19 cellular contexts compared by ENCODE assay signal in genomic region chr22:44455963-44456358, GRCh38. TPM values are rescaled to one million over a fixed set of nuclear protein-coding genes. Genes with fewer than 3 reads are reported as not detected.
DNase-seq lines count a peak whose midpoint lies in the region; ATAC-seq and TF ChIP-seq lines count a peak whose summit lies in the region.
"Had no signal": no experiment of that assay in that cellular context is flagged by ENCODE, and none has a peak within 500 bp of the region (broad histone marks: within the 10 kb centered on the region; RNA-seq: fewer than 3 reads in every experiment).

No MANE protein-coding gene starts in this region.

- 0 out of 2 replicates have a peak, but pooled peaks cover 9% of the 10 kb centered on the region for H3K9me3 ChIP-seq in OCI-LY7 (ENCODE audit: low read length)
- H3K9me3 ChIP-seq: colonic mucosa, gastroesophageal sphincter, SK-N-SH, uterus had no signal

- H3K79me2 ChIP-seq in OCI-LY7 (ENCODE audit: insufficient read depth, low read depth, low read length): no peaks in the 10 kb centered on the region

- H3K4me1 Mint-ChIP-seq in activated T-cell treated with anti-CD3 and anti-CD28 coated beads, Interleukin-2, amount 50 U/mL, for 4 hours (ENCODE audit: low read depth): peaks cover 45% of the 10 kb centered on the region
- peaks cover 47% of the 10 kb centered on the region for H3K4me1 Mint-ChIP-seq in activated naive CD8-positive, alpha-beta T cell treated with anti-CD3 and anti-CD28 coated beads, Interleukin-2, amount 50 U/mL, for 24 hours

- DNase-seq in activated T-cell treated with anti-CD3 and anti-CD28 coated beads, Interleukin-2, amount 50 U/mL, for 4 hours: no peak
- no peak for DNase-seq in activated T-cell treated with anti-CD3 and anti-CD28 coated beads for 4 hours
- no peak for DNase-seq in OCI-LY7 (ENCODE audit: low spot score)
- DNase-seq in activated naive CD8-positive, alpha-beta T cell treated with anti-CD3 and anti-CD28 coated beads, Interleukin-2, amount 50 U/mL, for 24 hours: no peak
- DNase-seq in stimulated activated naive CD8-positive, alpha-beta T cell treated with anti-CD3 and anti-CD28 coated beads, Interleukin-15, Interleukin-2, amounts not matched to agents 100 U/mL and 50 U/mL, for 24 hours: no peak
- DNase-seq in globus pallidus (ENCODE audit: low spot score): no peak
- no peak for DNase-seq in left colon
- no peak for DNase-seq in ACHN
- DNase-seq: Calu3, naive B cell, NCI-H1092 treated with DMSO at 0.1 percent for 48 hours, NCI-H748 treated with DMSO at 0.1 percent for 48 hours, SK-N-SH, uterus had no signal

- peak overlapping the region; percentile 95 for H3K27ac ChIP-seq in OCI-LY7 (ENCODE audit: low read depth, low read length, poor library complexity, severe bottlenecking)
- H3K27ac ChIP-seq: colonic mucosa, gastroesophageal sphincter, uterus had no signal

- peak overlapping the region; percentile 48 for H3K4me3 ChIP-seq in OCI-LY7 (ENCODE audit: low read depth, low read length, poor library complexity, severe bottlenecking)
- H3K4me3 ChIP-seq: colonic mucosa, gastroesophageal sphincter, GM23338, skin epidermis, uterus had no signal

- H3K27me3 Mint-ChIP-seq in activated T-cell treated with anti-CD3 and anti-CD28 coated beads, Interleukin-2, amount 50 U/mL, for 4 hours (ENCODE audit: low read depth): no peaks in the 10 kb centered on the region
- no peaks in the 10 kb centered on the region for H3K27me3 Mint-ChIP-seq in activated naive CD8-positive, alpha-beta T cell treated with anti-CD3 and anti-CD28 coated beads, Interleukin-2, amount 50 U/mL, for 24 hours

- BruUV-seq in OCI-LY7 (replicated peaks; lab: Mats Ljungman, UMichigan): no TSS peak

- POLR2A ChIA-PET in OCI-LY7 (lab: Charles Lee): interaction anchor here (0.8 kb wide), 1 partner anchor 11 kb away, joined by 3 read pairs; no protein-coding TSS in a partner anchor

- H3K9me2 ChIP-seq in OCI-LY7 (ENCODE audit: insufficient read depth, low read length): no peaks in the 10 kb centered on the region
- H3K9me2 ChIP-seq: SK-N-SH had no signal

- H3K4me1 ChIP-seq in OCI-LY7 (ENCODE audit: insufficient read depth, low read length, poor library complexity, severe bottlenecking): peaks cover 72% of the 10 kb centered on the region
- H3K4me1 ChIP-seq: colonic mucosa, gastroesophageal sphincter, uterus had no signal

- H2AFZ ChIP-seq in OCI-LY7 (ENCODE audit: low read length): peak overlapping the region; percentile 22
- H2AFZ ChIP-seq: GM23338 had no signal

- ATAC-seq in activated T-cell treated with anti-CD3 and anti-CD28 coated beads, Interleukin-2, amount 50 U/mL, for 4 hours: peak; percentile 47 to 56
- ATAC-seq in activated naive CD8-positive, alpha-beta T cell treated with anti-CD3 and anti-CD28 coated beads, Interleukin-2, amount 50 U/mL, for 24 hours: peak; percentile 67
- peak; percentile 79 for ATAC-seq in stimulated activated naive CD8-positive, alpha-beta T cell treated with anti-CD3 and anti-CD28 coated beads, Interleukin-15, Interleukin-2, amounts not matched to agents 100 U/mL and 50 U/mL, for 24 hours
- ATAC-seq in left colon: no peak
- ATAC-seq: gastroesophageal sphincter, GM23338, Panc1 had no signal

- H3K9me3 Mint-ChIP-seq in activated T-cell treated with anti-CD3 and anti-CD28 coated beads, Interleukin-2, amount 50 U/mL, for 4 hours: peaks cover 9% of the 10 kb centered on the region
- H3K9me3 Mint-ChIP-seq in activated naive CD8-positive, alpha-beta T cell treated with anti-CD3 and anti-CD28 coated beads, Interleukin-2, amount 50 U/mL, for 24 hours: peaks cover 14% of the 10 kb centered on the region
- H3K9me3 Mint-ChIP-seq: GM23338 had no signal

- no peaks in the 10 kb centered on the region for H3K36me3 ChIP-seq in OCI-LY7 (ENCODE audit: insufficient read depth, low read length)
- H3K36me3 ChIP-seq: colonic mucosa, gastroesophageal sphincter, uterus had no signal

- CTCF ChIA-PET in OCI-LY7 (lab: Charles Lee; ENCODE audit: unreplicated experiment): no interaction called here

- 0 out of 2 replicates have a peak, but pooled peaks have one; percentile 8 for TF ChIP-seq CTCF in OCI-LY7 (conservative IDR thresholded peaks at IDR 0.05; ENCODE audit: low read length)

- H3K36me3 Mint-ChIP-seq in activated T-cell treated with anti-CD3 and anti-CD28 coated beads, Interleukin-2, amount 50 U/mL, for 4 hours (ENCODE audit: insufficient read depth): peaks cover 3% of the 10 kb centered on the region
- peaks cover 2% of the 10 kb centered on the region for H3K36me3 Mint-ChIP-seq in activated naive CD8-positive, alpha-beta T cell treated with anti-CD3 and anti-CD28 coated beads, Interleukin-2, amount 50 U/mL, for 24 hours (ENCODE audit: low read depth)

- H3K4me2 ChIP-seq in OCI-LY7 (ENCODE audit: low read length): peak overlapping the region; percentile 68
- H3K4me2 ChIP-seq: GM23338, SK-N-SH had no signal

- peak overlapping the region; percentile 43 for H3K4me3 Mint-ChIP-seq in activated T-cell treated with anti-CD3 and anti-CD28 coated beads, Interleukin-2, amount 50 U/mL, for 4 hours
- peak overlapping the region; percentile 45 for H3K4me3 Mint-ChIP-seq in activated naive CD8-positive, alpha-beta T cell treated with anti-CD3 and anti-CD28 coated beads, Interleukin-2, amount 50 U/mL, for 24 hours
- H3K4me3 Mint-ChIP-seq: GM23338, naive B cell had no signal

- intact Hi-C loops in OCI-LY7 (cut with micrococcal nuclease; ENCODE audit: unreplicated experiment): loop anchor here (10.0 kb wide), 1 partner anchor 109 kb away; no protein-coding TSS in a partner anchor
- intact Hi-C loops in left colon (cut with DNase I, micrococcal nuclease): no loop called here

- H4K20me1 ChIP-seq in OCI-LY7 (ENCODE audit: insufficient read depth, low read length): no peaks in the 10 kb centered on the region

- H3K27ac Mint-ChIP-seq in activated naive CD8-positive, alpha-beta T cell treated with anti-CD3 and anti-CD28 coated beads, Interleukin-2, amount 50 U/mL, for 24 hours: peak overlapping the region; percentile 55
- H3K27ac Mint-ChIP-seq: GM23338 had no signal

- in situ Hi-C loops in ACHN (cut with HindIII; ENCODE audit: low pct_ligation_motif_present, low pct_unique_long_range_greater_than_20kb, low sequenced_read_pairs): no loop called here

RNA-seq across cellular contexts. Expression of gene RTL6, which starts 42.1 kb away (rescaled TPM):
- 1 to 10 TPM; 7.3 to 8.4 (median 7.9) TPM for total RNA-seq in activated T-cell treated with anti-CD3 and anti-CD28 coated beads, Interleukin-2, amount 50 U/mL, for 4 hours
- 8.7 and 9.8 TPM in 2 replicates for total RNA-seq in OCI-LY7 (2014; rRNA removed; shearing (Covaris generic))
- 10.6 and 12.3 TPM in 2 replicates for total RNA-seq in OCI-LY7 (2022)
- total RNA-seq in left colon: 10 to 100 TPM; 18.5 to 30.0 TPM
